In the genomic region with DNA sequence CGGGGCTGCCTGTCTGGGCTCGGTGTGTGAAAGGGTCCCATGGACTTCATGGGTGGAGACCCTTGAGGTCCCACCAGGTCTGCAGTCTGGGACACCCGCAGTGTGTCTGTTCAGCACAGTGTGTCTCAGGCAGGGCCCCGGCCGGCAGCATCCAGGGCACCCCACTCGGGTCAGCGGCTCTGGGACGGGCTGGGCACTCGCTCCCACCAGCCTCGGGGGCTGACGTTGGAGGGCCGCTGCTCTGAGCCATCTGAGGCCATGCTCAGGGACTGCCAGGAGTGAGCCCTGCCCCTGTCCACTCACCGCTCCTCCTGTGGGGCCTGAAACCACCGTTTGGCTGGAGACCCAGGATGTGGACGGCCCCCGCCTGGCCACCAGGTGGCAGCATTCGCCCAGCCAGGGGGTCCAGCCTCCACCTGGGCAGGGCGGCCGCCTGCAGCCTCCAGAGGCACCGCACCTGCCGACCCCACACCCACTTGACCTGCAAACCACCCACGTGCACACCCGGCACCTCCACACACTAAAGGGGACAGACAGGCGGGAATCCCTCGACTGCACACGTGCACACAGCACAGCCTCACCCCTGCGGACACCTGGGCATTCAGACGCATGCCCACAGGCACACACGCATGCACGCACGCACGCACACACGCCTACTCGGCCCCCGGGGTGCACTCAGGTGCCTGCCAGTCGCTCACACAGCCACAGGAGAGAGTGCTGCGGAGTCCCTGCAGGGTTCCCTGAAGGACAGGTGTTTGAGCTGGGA, we compare ENCODE assay signal across 9 cellular contexts.
DNase-seq lines count a peak whose midpoint lies in the region; ATAC-seq and TF ChIP-seq lines count a peak whose summit lies in the region.
"Had no signal": no experiment of that assay in that cellular context is flagged by ENCODE, and none has a peak within 500 bp of the region (broad histone marks: within the 10 kb centered on the region; RNA-seq: fewer than 3 reads in every experiment).

No MANE protein-coding gene starts in this region.

- H3K4me3 ChIP-seq in WERI-Rb-1 (ENCODE audit: low read depth, low read length) (no peak overlapping the region), brain microvascular endothelial cell (ENCODE audit: low read depth, low read length) (no peak overlapping the region)
- H3K4me3 ChIP-seq: skin epidermis had no signal

- TF ChIP-seq CTCF in WERI-Rb-1 (IDR thresholded peaks at IDR 0.05; ENCODE audit: low read depth, low read length) (peak; percentile 75), brain microvascular endothelial cell (IDR thresholded peaks at IDR 0.05; ENCODE audit: low read depth, low read length, missing control alignments) (peak; percentile 91)

- ATAC-seq in GM19397 (IDR thresholded peaks at IDR 0.05; ENCODE audit: unreplicated experiment) (peak; percentile 50), HG02610 (IDR thresholded peaks at IDR 0.05; ENCODE audit: unreplicated experiment) (no peak)

- H3K36me3 ChIP-seq in WERI-Rb-1: no peaks in the 10 kb centered on the region
- no peaks in the 10 kb centered on the region for H3K36me3 ChIP-seq in brain microvascular endothelial cell (replicated peaks)

- in situ Hi-C loops in brain microvascular endothelial cell (cut with HindIII; ENCODE audit: low pct_ligation_motif_present, low sequenced_read_pairs): loop anchor here (25.0 kb wide), 1 partner anchor 94 kb away; no protein-coding TSS in a partner anchor

- DNase-seq in AG20443 (ENCODE audit: low spot score) (peak; percentile 94), NCI-H146 (lab: John Stamatoyannopoulos, UW) (peak; percentile 86), WERI-Rb-1 (peak; percentile 66), brain microvascular endothelial cell (peak; percentile 27), islet precursor cell (peak; percentile 93)
- peak; percentile 85 for DNase-seq in stimulated activated CD4-positive, alpha-beta T cell treated with anti-CD3 and anti-CD28 coated beads, Interleukin-2, amount 100 ng/mL, for 24 hours

- H3K9me3 ChIP-seq in WERI-Rb-1 (ENCODE audit: severe bottlenecking): no peaks in the 10 kb centered on the region

- H3K27me3 ChIP-seq in WERI-Rb-1 (ENCODE audit: insufficient read depth, low read depth, severe bottlenecking) (no peaks in the 10 kb centered on the region), brain microvascular endothelial cell (replicated peaks) (no peaks in the 10 kb centered on the region)

- no peak overlapping the region for H3K27ac ChIP-seq in WERI-Rb-1
- no peak overlapping the region for H3K27ac ChIP-seq in brain microvascular endothelial cell
- H3K27ac ChIP-seq: skin epidermis had no signal

Comparison
In these comparisons a context has a peak if more than half of its experiments do, and no peak if none do; other contexts are left out.
1. DNase-seq: peak in every context shown above with its lines; median percentile 94 in AG20443; 93 in islet precursor cell; 86 in NCI-H146; 85 in stimulated activated CD4-positive, alpha-beta T cell treated with anti-CD3 and anti-CD28 coated beads, Interleukin-2, amount 100 ng/mL, for 24 hours; 66 in WERI-Rb-1; 27 in brain microvascular endothelial cell.